ENCODE assay signal across 8 cellular contexts in genomic region chr7:30595461-30596042, GRCh38. TPM values are rescaled to one million over a fixed set of nuclear protein-coding genes. Genes with fewer than 3 reads are reported as not detected.
DNase-seq lines count a peak whose midpoint lies in the region; ATAC-seq lines count a peak whose summit lies in the region.

No MANE protein-coding gene starts in this region.

- H3K36me3 Mint-ChIP-seq in CD4-positive, CD25-positive, alpha-beta regulatory T cell = peaks cover 18% of the 10 kb centered on the region
- H3K36me3 Mint-ChIP-seq in activated naive CD8-positive, alpha-beta T cell treated with anti-CD3 and anti-CD28 coated beads for 36 hours = peaks cover 51% of the 10 kb centered on the region

- H3K4me3 Mint-ChIP-seq in CD4-positive, CD25-positive, alpha-beta regulatory T cell = peak overlapping the region; percentile 94 to 99 (median 99)
- H3K4me3 Mint-ChIP-seq in activated naive CD8-positive, alpha-beta T cell treated with anti-CD3 and anti-CD28 coated beads for 36 hours = peak overlapping the region; percentile 96

- DNase-seq in CD4-positive, CD25-positive, alpha-beta regulatory T cell = peak in 1 of 3 donors; percentile 28
- no peak for DNase-seq in activated naive CD8-positive, alpha-beta T cell treated with anti-CD3 and anti-CD28 coated beads for 36 hours
- peak; percentile 25 for DNase-seq in inferior parietal cortex (ENCODE audit: extremely low spot score)
- no peak for DNase-seq in glomerular visceral epithelial cell (ENCODE audit: extremely low spot score)
- DNase-seq in iPS-NIHi11 (ENCODE audit: low spot score) = no peak

- H3K27me3 ChIP-seq in CD4-positive, CD25-positive, alpha-beta regulatory T cell (ENCODE audit: control insufficient read depth, insufficient read depth, low read length) = no peaks in the 10 kb centered on the region
- H3K27me3 ChIP-seq in stomach smooth muscle (ENCODE audit: control insufficient read depth in 1 of 2, insufficient read depth in 2 of 2, low read length in 2 of 2) = no peaks in the 10 kb centered on the region

- peak overlapping the region; percentile 97 for H3K9ac ChIP-seq in stomach smooth muscle (ENCODE audit: low read length in 2 of 2)

- peak overlapping the region; percentile 99 to 100 (median 99) for H3K27ac Mint-ChIP-seq in CD4-positive, CD25-positive, alpha-beta regulatory T cell
- peak overlapping the region; percentile 98 for H3K27ac Mint-ChIP-seq in activated naive CD8-positive, alpha-beta T cell treated with anti-CD3 and anti-CD28 coated beads for 36 hours

- H3K4me3 ChIP-seq in CD4-positive, CD25-positive, alpha-beta regulatory T cell (ENCODE audit: low read depth, low read length) = peak overlapping the region; percentile 92
- H3K4me3 ChIP-seq in stomach smooth muscle (ENCODE audit: low read length in 2 of 2) = peak overlapping the region; percentile 94

- H3K27me3 Mint-ChIP-seq in CD4-positive, CD25-positive, alpha-beta regulatory T cell = peaks cover 4% of the 10 kb centered on the region
- H3K27me3 Mint-ChIP-seq in activated naive CD8-positive, alpha-beta T cell treated with anti-CD3 and anti-CD28 coated beads for 36 hours = no peaks in the 10 kb centered on the region

- H3K27ac ChIP-seq in CD4-positive, CD25-positive, alpha-beta regulatory T cell (ENCODE audit: insufficient read depth, low read length, poor library complexity, severe bottlenecking) = peak overlapping the region; percentile 95
- H3K27ac ChIP-seq in stomach smooth muscle (ENCODE audit: low read length) = peak overlapping the region; percentile 91

- no peaks in the 10 kb centered on the region for H3K9me3 ChIP-seq in CD4-positive, CD25-positive, alpha-beta regulatory T cell (ENCODE audit: control insufficient read depth in 2 of 2, low read length in 2 of 2)
- no peaks in the 10 kb centered on the region for H3K9me3 ChIP-seq in stomach smooth muscle (ENCODE audit: control insufficient read depth in 2 of 2, low read length in 2 of 2)

- peaks cover 19% of the 10 kb centered on the region for H3K36me3 ChIP-seq in CD4-positive, CD25-positive, alpha-beta regulatory T cell (ENCODE audit: control insufficient read depth, insufficient read depth, low read length)
- H3K36me3 ChIP-seq in stomach smooth muscle (ENCODE audit: control insufficient read depth in 2 of 2, insufficient read depth in 2 of 2, low read length in 2 of 2) = peaks cover 9 to 10% of the 10 kb centered on the region in 2 donors

- H3K9me3 Mint-ChIP-seq in CD4-positive, CD25-positive, alpha-beta regulatory T cell = peaks cover 0 to 1% (median 0%) of the 10 kb centered on the region in 7 donors
- no peaks in the 10 kb centered on the region for H3K9me3 Mint-ChIP-seq in activated naive CD8-positive, alpha-beta T cell treated with anti-CD3 and anti-CD28 coated beads for 36 hours

- ATAC-seq in CD4-positive, CD25-positive, alpha-beta regulatory T cell (ENCODE audit: low read depth in 2 of 2) = no peak
- ATAC-seq in HG03025 (IDR thresholded peaks at IDR 0.05; ENCODE audit: low FRiP score, unreplicated experiment) (peak; percentile 2), HG03139 (IDR thresholded peaks at IDR 0.05; ENCODE audit: unreplicated experiment) (no peak)

- peaks cover 32% of the 10 kb centered on the region for H3K4me1 ChIP-seq in CD4-positive, CD25-positive, alpha-beta regulatory T cell (ENCODE audit: control insufficient read depth, insufficient read depth, low read length, poor library complexity, severe bottlenecking)
- H3K4me1 ChIP-seq in stomach smooth muscle (ENCODE audit: control insufficient read depth, insufficient read depth, low read length) = peaks cover 8% of the 10 kb centered on the region

- peaks cover 52 to 80% (median 67%) of the 10 kb centered on the region in 4 donors for H3K4me1 Mint-ChIP-seq in CD4-positive, CD25-positive, alpha-beta regulatory T cell
- H3K4me1 Mint-ChIP-seq in activated naive CD8-positive, alpha-beta T cell treated with anti-CD3 and anti-CD28 coated beads for 36 hours = peaks cover 47% of the 10 kb centered on the region

RNA-seq across cellular contexts. Expression of gene GARS1, which starts 0.9 kb away (rescaled TPM):
- 116 TPM for total RNA-seq in CD4-positive, CD25-positive, alpha-beta regulatory T cell
- polyA plus RNA-seq in CD4-positive, CD25-positive, alpha-beta regulatory T cell = 10 to 100 TPM; 76.2 to 92.7 (median 85.2) TPM
- 100 to 1,000 TPM; 366 to 384 TPM for total RNA-seq in activated naive CD8-positive, alpha-beta T cell treated with anti-CD3 and anti-CD28 coated beads for 36 hours
